1 cellular context compared by ENCODE assay signal in the genomic region with DNA sequence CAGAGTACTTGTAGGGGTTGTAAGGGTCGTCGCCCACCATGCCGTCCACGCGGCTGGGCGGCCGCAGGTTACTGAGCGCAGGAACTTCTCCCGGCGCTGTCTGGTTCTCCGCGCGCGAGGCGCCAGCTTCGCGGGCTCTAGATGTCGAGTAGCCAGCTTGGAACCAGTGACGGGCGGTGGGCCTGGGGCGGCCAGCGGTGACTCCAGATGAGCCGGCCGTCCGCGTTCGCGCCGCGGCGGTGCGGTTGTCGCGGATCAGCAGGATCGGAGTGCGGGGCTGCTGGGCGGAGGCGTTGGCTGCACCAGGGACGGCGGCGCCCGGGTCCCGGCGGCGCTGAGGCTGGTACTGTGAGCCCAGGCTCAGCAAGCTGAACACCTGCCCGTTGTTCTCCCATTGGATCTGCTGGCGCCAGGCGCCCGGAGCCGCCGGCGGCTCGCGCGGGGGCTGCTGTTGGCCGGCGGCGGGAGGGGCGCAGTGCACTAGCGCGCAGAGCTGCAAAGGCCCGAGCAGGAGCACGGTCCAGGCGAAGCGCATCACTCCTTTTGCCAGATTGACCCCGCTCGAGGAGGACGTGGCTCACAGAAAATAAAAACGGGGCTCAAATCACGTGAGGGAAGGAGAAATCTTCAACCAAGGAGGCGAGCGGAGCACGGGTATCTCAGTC.
TF ChIP-seq lines count a peak whose summit lies in the region.

No MANE protein-coding gene starts in this region.

TF ChIP-seq in SK-N-SH treated with all-trans-retinoic acid at 6 μM for 48 hours, 23 proteins besides CTCF, POLR2A, EP300 and RAD21 (continued from another document):
- TF ChIP-seq, protein P1, sequence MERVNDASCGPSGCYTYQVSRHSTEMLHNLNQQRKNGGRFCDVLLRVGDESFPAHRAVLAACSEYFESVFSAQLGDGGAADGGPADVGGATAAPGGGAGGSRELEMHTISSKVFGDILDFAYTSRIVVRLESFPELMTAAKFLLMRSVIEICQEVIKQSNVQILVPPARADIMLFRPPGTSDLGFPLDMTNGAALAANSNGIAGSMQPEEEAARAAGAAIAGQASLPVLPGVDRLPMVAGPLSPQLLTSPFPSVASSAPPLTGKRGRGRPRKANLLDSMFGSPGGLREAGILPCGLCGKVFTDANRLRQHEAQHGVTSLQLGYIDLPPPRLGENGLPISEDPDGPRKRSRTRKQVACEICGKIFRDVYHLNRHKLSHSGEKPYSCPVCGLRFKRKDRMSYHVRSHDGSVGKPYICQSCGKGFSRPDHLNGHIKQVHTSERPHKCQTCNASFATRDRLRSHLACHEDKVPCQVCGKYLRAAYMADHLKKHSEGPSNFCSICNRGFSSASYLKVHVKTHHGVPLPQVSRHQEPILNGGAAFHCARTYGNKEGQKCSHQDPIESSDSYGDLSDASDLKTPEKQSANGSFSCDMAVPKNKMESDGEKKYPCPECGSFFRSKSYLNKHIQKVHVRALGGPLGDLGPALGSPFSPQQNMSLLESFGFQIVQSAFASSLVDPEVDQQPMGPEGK (CRISPR knock-in tag; IDR thresholded peaks at IDR 0.05; ENCODE audit: borderline replicate concordance) = no peak
- TF ChIP-seq ARNTL (CRISPR knock-in tag; IDR thresholded peaks at IDR 0.05; ENCODE audit: borderline replicate concordance, low read depth) = no peak
- no peak for TF ChIP-seq BACH2 (CRISPR knock-in tag; IDR thresholded peaks at IDR 0.05; ENCODE audit: borderline replicate concordance)
TF ChIP-seq in SK-N-SH treated with all-trans-retinoic acid at 6 μM for 48 hours: peak in this region for 0.
